ENCODE assay signal across 10 cellular contexts in the genomic region with DNA sequence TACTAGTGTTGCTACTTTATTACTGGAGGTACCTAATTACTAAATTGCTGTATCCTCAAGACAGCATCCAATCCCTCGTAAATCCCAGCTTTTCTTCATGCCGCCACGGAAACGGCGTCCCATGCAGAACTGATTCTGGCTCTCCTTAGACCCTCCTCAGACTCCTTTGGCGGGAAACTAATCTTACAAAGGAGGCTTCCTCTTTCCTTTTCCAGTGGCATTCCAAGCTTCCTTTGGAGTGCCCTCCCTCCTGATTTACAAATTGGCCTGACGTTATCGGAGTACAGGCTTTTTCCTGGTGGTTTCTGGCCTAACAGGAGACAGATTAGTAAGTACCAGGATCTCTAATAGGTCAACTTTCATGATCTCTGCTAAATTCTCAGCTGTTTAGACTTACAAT. TPM values are rescaled to one million over a fixed set of nuclear protein-coding genes. Genes with fewer than 3 reads are reported as not detected.
DNase-seq lines count a peak whose midpoint lies in the region; ATAC-seq and TF ChIP-seq lines count a peak whose summit lies in the region.
"Had no signal": no experiment of that assay in that cellular context is flagged by ENCODE, and none has a peak within 500 bp of the region (broad histone marks: within the 10 kb centered on the region; RNA-seq: fewer than 3 reads in every experiment).

No MANE protein-coding gene starts in this region.

- peaks cover 30 to 35% (median 32%) of the 10 kb centered on the region in 4 donors for H3K4me1 ChIP-seq in esophagus muscularis mucosa
- H3K4me1 ChIP-seq in Peyer's patch, result peaks cover 0 to 16% (median 8%) of the 10 kb centered on the region in 4 donors

- intact Hi-C loops in CD4-positive, alpha-beta T cell (cut with DNase I, micrococcal nuclease), result loop anchor here (2.0 to 10.0 kb wide), 5 partner anchors 14 to 1368 kb away; a partner anchor contains a TSS
- intact Hi-C loops in natural killer cell (cut with micrococcal nuclease), result no loop called here
- intact Hi-C loops in esophagus muscularis mucosa (cut with DNase I), result loop anchor here (5.0 kb wide), 1 partner anchor 115 kb away; a partner anchor contains a TSS

- H3K4me3 ChIP-seq in HL-60 (replicated peaks; ENCODE audit: insufficient read depth, low read length) (no peak overlapping the region), esophagus muscularis mucosa (no peak overlapping the region), Peyer's patch (no peak overlapping the region)
- H3K4me3 ChIP-seq: lung had no signal

- H3K9me3 ChIP-seq in CD4-positive, alpha-beta T cell (ENCODE audit: control insufficient read depth, low read length), result no peaks in the 10 kb centered on the region
- H3K9me3 ChIP-seq in esophagus muscularis mucosa (no peaks in the 10 kb centered on the region), Peyer's patch (no peaks in the 10 kb centered on the region)

- peak overlapping the region; percentile 99 for H3K4me3 Mint-ChIP-seq in CD4-positive, alpha-beta T cell
- H3K4me3 Mint-ChIP-seq in natural killer cell, result peak overlapping the region; percentile 94

- no peak for TF ChIP-seq EP300 in esophagus muscularis mucosa (IDR thresholded peaks at IDR 0.05)

- H3K36me3 ChIP-seq in esophagus muscularis mucosa, result no peaks in the 10 kb centered on the region
- H3K36me3 ChIP-seq in Peyer's patch, result no peaks in the 10 kb centered on the region

- H3K27ac Mint-ChIP-seq in CD4-positive, alpha-beta T cell, result peak overlapping the region; percentile 99
- H3K27ac Mint-ChIP-seq in natural killer cell, result peak overlapping the region; percentile 90 to 96

- H3K27me3 ChIP-seq in CD4-positive, alpha-beta T cell (ENCODE audit: control insufficient read depth, insufficient read depth, low read length), result no peaks in the 10 kb centered on the region
- H3K27me3 ChIP-seq in HL-60 (ENCODE audit: insufficient read depth, poor library complexity, severe bottlenecking) (no peaks in the 10 kb centered on the region), esophagus muscularis mucosa (no peaks in the 10 kb centered on the region), Peyer's patch (no peaks in the 10 kb centered on the region)

- no peaks in the 10 kb centered on the region for H3K9me3 Mint-ChIP-seq in CD4-positive, alpha-beta T cell
- H3K9me3 Mint-ChIP-seq in natural killer cell, result no peaks in the 10 kb centered on the region

- TF ChIP-seq CTCF in CD4-positive, alpha-beta T cell (IDR thresholded peaks at IDR 0.05), result no peak
- no peak for TF ChIP-seq CTCF in HL-60 (IDR thresholded peaks at IDR 0.05; ENCODE audit: insufficient read depth, low read length)
- no peak for TF ChIP-seq CTCF in natural killer cell (IDR thresholded peaks at IDR 0.05)
- no peak for TF ChIP-seq CTCF in esophagus muscularis mucosa (IDR thresholded peaks at IDR 0.05)
- no peak for TF ChIP-seq CTCF in Peyer's patch (IDR thresholded peaks at IDR 0.05)

- H3K36me3 Mint-ChIP-seq in CD4-positive, alpha-beta T cell (ENCODE audit: low read depth), result peaks cover 13% of the 10 kb centered on the region
- no peaks in the 10 kb centered on the region for H3K36me3 Mint-ChIP-seq in natural killer cell

- ATAC-seq in CD4-positive, alpha-beta T cell (ENCODE audit: poor library complexity), result no peak
- ATAC-seq in natural killer cell, result no peak

- H3K27me3 Mint-ChIP-seq in CD4-positive, alpha-beta T cell, result no peaks in the 10 kb centered on the region
- peaks cover 6% of the 10 kb centered on the region in 2 donors for H3K27me3 Mint-ChIP-seq in natural killer cell (ENCODE audit: low read depth in 2 of 2)

- POLR2A ChIA-PET in CD4-positive, alpha-beta T cell (lab: Charles Lee), result interaction anchor here (0.6 to 2.5 kb wide), 4 partner anchors 28 to 418 kb away, joined by 3 to 18 read pairs (median 8); a partner anchor contains a TSS

- CTCF ChIA-PET in CD4-positive, alpha-beta T cell (lab: Charles Lee), result interaction anchor here (1.2 to 1.7 kb wide), 2 partner anchors 28 to 141 kb away, joined by 5 to 6 read pairs; no protein-coding TSS in a partner anchor

- H3K4me1 Mint-ChIP-seq in CD4-positive, alpha-beta T cell (ENCODE audit: low read depth), result peaks cover 48% of the 10 kb centered on the region
- peaks cover 32 to 33% of the 10 kb centered on the region in 2 donors for H3K4me1 Mint-ChIP-seq in natural killer cell

- DNase-seq in CD4-positive, alpha-beta T cell, result no peak
- no peak for DNase-seq in HL-60 (ENCODE audit: low read depth in 1 of 2, low spot score in 1 of 2)
- peak; percentile 18 for DNase-seq in cerebellar cortex (ENCODE audit: low spot score)
- DNase-seq in natural killer cell, result no peak
- no peak for DNase-seq in stimulated activated naive CD4-positive, alpha-beta T cell treated with Interleukin-2 at 50 U/mL for 16 hours (lab: John Stamatoyannopoulos, UW)
- no peak for DNase-seq in esophagus muscularis mucosa (ENCODE audit: extremely low spot score)
- DNase-seq in Peyer's patch, result no peak
- no peak for DNase-seq in HT-29 (ENCODE audit: low spot score)
- DNase-seq: SW 1271 had no signal

- no peak overlapping the region for H3K27ac ChIP-seq in CD4-positive, alpha-beta T cell (ENCODE audit: low read depth, low read length)
- H3K27ac ChIP-seq in HL-60 (replicated peaks) (peak overlapping the region; percentile 96), esophagus muscularis mucosa (replicated peaks in 1 of 4) (peak overlapping the region in 2 of 4 donors; percentile 96 to 98), Peyer's patch (no peak overlapping the region)

- TF ChIP-seq POLR2A in esophagus muscularis mucosa (IDR thresholded peaks at IDR 0.05; ENCODE audit: low read depth) (no peak), Peyer's patch (IDR thresholded peaks at IDR 0.05) (no peak)

- 80% methylated on average over 8 of the region's 8 CpGs for WGBS in esophagus muscularis mucosa

RNA-seq across cellular contexts. Expression of a gene that starts 1.4 kb away (rescaled TPM):
- 10 to 100 TPM; 36.4 to 42.6 TPM for total RNA-seq in CD4-positive, alpha-beta T cell
- total RNA-seq in natural killer cell (10 to 100 TPM; 55.2 to 63.9 (median 58.4) TPM), esophagus muscularis mucosa (10 to 100 TPM; 26.2 to 41.9 (median 38.0) TPM), Peyer's patch (10 to 100 TPM; 14.7 to 88.3 (median 32.5) TPM)
- 12.2 and 14.2 TPM in 2 replicates for total RNA-seq in HT-29 (2014; rRNA removed; shearing (Covaris generic))
